Comparison of ENCODE assay signal across 20 cellular contexts in the genomic region with DNA sequence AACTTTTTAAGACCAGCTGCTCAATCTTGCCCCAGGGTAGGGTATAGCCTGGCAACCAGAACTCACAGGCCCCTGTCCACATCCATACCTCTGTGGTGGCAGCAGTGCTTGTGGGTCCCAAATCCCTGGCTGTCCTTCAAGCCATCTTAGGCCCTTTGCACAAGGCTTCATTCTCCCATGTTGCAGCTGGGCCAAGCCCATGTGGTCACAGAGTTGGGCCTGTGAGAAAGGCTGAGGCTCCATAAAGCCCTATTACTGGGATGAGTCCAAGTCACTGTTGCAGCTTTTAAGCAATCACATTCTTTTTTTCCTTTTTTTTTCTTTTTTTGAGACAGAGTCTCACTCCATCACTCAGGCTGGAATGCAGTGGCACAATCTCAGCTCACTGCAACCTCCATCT.
"Had no signal": no experiment of that assay in that cellular context is flagged by ENCODE, and none has a peak within 500 bp of the region (broad histone marks: within the 10 kb centered on the region; RNA-seq: fewer than 3 reads in every experiment).

No MANE protein-coding gene starts in this region.

- H3K9me3 ChIP-seq: SK-N-SH had no signal

- H3K36me3 Mint-ChIP-seq: T-cell had no signal

- H3K9me3 Mint-ChIP-seq: IgD-negative memory B cell, T-cell had no signal

- H3K4me3 Mint-ChIP-seq: IgD-negative memory B cell, T-cell had no signal

- H3K4me2 ChIP-seq: SK-N-SH had no signal

- ATAC-seq: T-cell had no signal

- H3K27ac Mint-ChIP-seq: T-cell had no signal

- FAIRE-seq: RCC 7860 had no signal

- H3K4me1 Mint-ChIP-seq: IgD-negative memory B cell, T-cell had no signal

- H3K9ac ChIP-seq: SK-N-SH had no signal

- DNase-seq: KBM-7, NCI-H1092, NCI-H1105 treated with DMSO at 0.1 percent for 48 hours, NCI-H1417 treated with DMSO at 0.1 percent for 48 hours, NCI-H146, NCI-H1694 treated with DMSO at 0.1 percent for 48 hours, NCI-H1930, NCI-H2081, NCI-H2107, NCI-H2227 treated with DMSO at 0.1 percent for 48 hours, NCI-H524, NCI-H526 treated with DMSO at 0.1 percent for 48 hours, NCI-H748 treated with DMSO at 0.1 percent for 48 hours, SHP77, SK-N-SH, SW 1271, T-cell had no signal

- H3K27ac ChIP-seq: RWPE1 had no signal
